8 cellular contexts compared by ENCODE assay signal in the genomic region with DNA sequence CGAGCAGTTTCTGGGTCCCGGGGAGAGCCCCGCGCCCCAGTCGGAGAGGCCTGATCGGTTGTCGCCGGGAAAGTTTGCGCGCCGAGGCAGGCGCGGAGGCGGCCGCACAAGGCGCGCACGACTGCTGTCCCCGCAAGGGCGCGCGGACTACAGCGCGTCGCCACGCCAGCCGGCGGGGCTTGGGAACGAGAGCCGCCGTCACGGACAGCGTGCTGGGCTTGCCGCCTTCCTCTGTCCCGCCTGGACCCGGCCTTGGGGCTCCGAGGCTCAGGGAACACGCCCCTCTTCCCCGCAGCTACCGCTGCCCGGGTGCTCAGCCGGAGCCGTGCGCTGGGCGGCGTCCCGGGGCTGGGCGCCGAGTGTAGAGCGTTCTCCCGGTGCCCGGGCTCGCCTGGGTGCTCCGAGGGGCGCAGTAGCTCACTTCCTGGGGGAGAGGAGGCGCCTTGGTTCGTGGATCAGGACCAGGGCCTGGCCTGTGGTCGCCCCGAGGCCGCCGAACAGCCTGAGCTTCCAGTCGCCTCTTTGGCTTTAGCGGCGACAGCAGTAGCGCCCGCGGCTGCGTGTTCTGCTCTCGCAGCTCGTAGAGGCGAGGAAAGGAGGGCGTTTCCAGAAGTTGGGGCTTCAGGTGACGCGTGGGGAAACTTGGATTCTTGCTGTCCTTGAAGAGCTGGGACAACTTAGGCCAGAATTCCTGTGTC. TPM values are rescaled to one million over a fixed set of nuclear protein-coding genes. Genes with fewer than 3 reads are reported as not detected.
DNase-seq lines count a peak whose midpoint lies in the region; TF ChIP-seq lines count a peak whose summit lies in the region.

No MANE protein-coding gene starts in this region.

- H3K4me1 ChIP-seq in muscle layer of duodenum (ENCODE audit: control insufficient read depth in 1 of 2, insufficient read depth in 2 of 2, low read length in 2 of 2), result peaks cover 7 to 19% of the 10 kb centered on the region in 2 donors
- peaks cover 10 to 11% of the 10 kb centered on the region in 2 donors for H3K4me1 ChIP-seq in thyroid gland

- no peaks in the 10 kb centered on the region for H3K36me3 ChIP-seq in muscle layer of duodenum (ENCODE audit: control insufficient read depth in 1 of 2, insufficient read depth in 2 of 2, low read length in 2 of 2)
- no peaks in the 10 kb centered on the region for H3K36me3 ChIP-seq in thyroid gland

- CTCF ChIA-PET in GM10248 (lab: Yijun Ruan, JAX), result interaction anchor here (1.3 to 2.3 kb wide), 2 partner anchors 10 to 52 kb away, joined by 4 to 6 read pairs; no protein-coding TSS in a partner anchor

- H3K9me3 ChIP-seq in muscle layer of duodenum (ENCODE audit: control insufficient read depth in 1 of 2, low read length in 2 of 2), result no peaks in the 10 kb centered on the region
- H3K9me3 ChIP-seq in thyroid gland, result no peaks in the 10 kb centered on the region

- WGBS in thyroid gland, 2 donors, result 0 to 3% methylated on average over 6 to 9 of the region's 74 CpGs

- POLR2A ChIA-PET in GM10248 (lab: Yijun Ruan, JAX), result interaction anchor here (0.7 kb wide), 1 partner anchor 351 kb away, joined by 3 read pairs; no protein-coding TSS in a partner anchor

- TF ChIP-seq CTCF in GM10248 (IDR thresholded peaks at IDR 0.05; ENCODE audit: control extremely low read depth, extremely low read depth, low read depth, missing control alignments) (peak; percentile 33), NB4 (IDR thresholded peaks at IDR 0.05; ENCODE audit: low read depth, low read length) (no peak), thyroid gland (IDR thresholded peaks at IDR 0.05) (peak in 4 of 6 experiments; percentile 25 to 52 (median 39))

- peak overlapping the region; percentile 58 for H3K27ac ChIP-seq in muscle layer of duodenum (ENCODE audit: low read length)
- peak overlapping the region; percentile 3 to 67 (median 64) for H3K27ac ChIP-seq in thyroid gland

- DNase-seq in GM10248 (ENCODE audit: extremely low spot score) (peak; percentile 43), NB4 (ENCODE audit: low read depth) (peak; percentile 37), activated T-helper 1 cell treated with Interleukin-2 at 50 U/mL for 16 hours (ENCODE audit: low read depth) (peak; percentile 1), fibroblast of peridontal ligament (ENCODE audit: extremely low read depth) (peak; percentile 52), thyroid gland (peak; percentile 56 to 59), NCI-H345 treated with DMSO at 0.1 percent for 48 hours (lab: John Stamatoyannopoulos, UW; ENCODE audit: unreplicated experiment) (no peak), NCI-H2196 (lab: John Stamatoyannopoulos, UW; ENCODE audit: unreplicated experiment) (no peak)

- intact Hi-C loops in thyroid gland (cut with DNase I), result loop anchor here (5.0 kb wide), 1 partner anchor 176 kb away; no protein-coding TSS in a partner anchor

- H3K4me3 ChIP-seq in NB4 (ENCODE audit: low read depth, low read length) (peak overlapping the region; percentile 89), muscle layer of duodenum (ENCODE audit: low read depth in 1 of 2, low read length in 2 of 2) (peak overlapping the region; percentile 85 to 99), thyroid gland (replicated peaks in 1 of 3) (peak overlapping the region; percentile 27 to 98 (median 67))

- H3K27me3 ChIP-seq in muscle layer of duodenum (ENCODE audit: low read depth, low read length) (no peaks in the 10 kb centered on the region), thyroid gland (no peaks in the 10 kb centered on the region)

- TF ChIP-seq POLR2A in NB4 (IDR thresholded peaks at IDR 0.05; ENCODE audit: extremely low read depth, insufficient read length), result no peak
- peak in 1 of 2 donors; percentile 25 for TF ChIP-seq POLR2A in thyroid gland (IDR thresholded peaks at IDR 0.05)

RNA-seq across cellular contexts. Expression of gene TLN2, which starts 1.4 kb away (rescaled TPM):
- 10 to 100 TPM; 43.0 to 86.9 (median 61.7) TPM for total RNA-seq in thyroid gland

Comparison
In these comparisons a context has a peak if more than half of its experiments do, and no peak if none do; other contexts are left out.
1. DNase-seq: peak in GM10248 (single experiment), NB4 (single experiment), activated T-helper 1 cell treated with Interleukin-2 at 50 U/mL for 16 hours (single experiment), fibroblast of peridontal ligament (single experiment) and thyroid gland (2 of 2); none in NCI-H345 treated with DMSO at 0.1 percent for 48 hours (single experiment) and NCI-H2196 (single experiment).
2. Peak in every context shown above with its lines, with median percentiles within 50 percentile points of each other: H3K4me3 ChIP-seq.